Comparison of ENCODE assay signal across 25 cellular contexts in the genomic region with DNA sequence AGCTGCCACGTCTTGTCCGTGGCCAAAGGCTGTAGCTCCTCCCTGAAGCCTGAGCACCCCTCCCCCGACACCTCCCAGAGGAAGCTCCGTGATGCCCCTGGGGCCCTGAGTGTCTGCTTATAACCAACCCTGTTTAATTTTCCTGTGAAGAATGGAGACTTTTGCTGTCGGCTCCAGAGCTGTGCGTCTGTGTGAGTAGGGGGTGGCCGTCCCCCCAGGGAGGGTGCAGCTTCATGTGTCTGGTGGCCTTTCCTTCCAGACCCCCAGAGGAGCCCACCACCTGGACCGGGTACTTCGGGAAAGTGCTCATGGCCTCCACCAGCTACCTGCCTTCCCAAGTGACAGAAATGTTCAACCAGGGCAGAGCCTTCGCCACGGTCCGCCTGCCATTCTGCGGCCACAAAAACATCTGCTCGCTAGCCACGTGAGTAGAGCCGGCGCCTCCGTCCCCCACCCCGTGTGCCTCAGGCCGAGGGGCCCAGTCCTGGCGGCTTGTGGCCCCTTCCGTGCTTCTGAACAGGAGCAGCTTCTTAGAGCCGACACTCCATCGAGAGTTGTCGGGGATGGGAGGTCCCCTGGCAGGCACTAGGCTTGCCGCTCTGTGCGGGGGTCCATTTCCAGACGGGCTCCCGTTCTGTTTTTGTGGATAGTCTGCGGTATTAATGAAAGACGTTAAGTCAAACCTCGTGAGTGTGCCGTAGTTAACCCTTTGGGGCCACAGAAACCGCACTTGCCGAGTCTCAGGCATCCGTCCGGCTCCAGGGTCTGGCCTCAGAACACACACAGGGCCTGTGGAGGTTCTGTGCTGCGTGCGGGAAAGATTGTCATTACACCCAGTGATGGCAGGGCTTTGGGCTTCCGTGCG.
"Had no signal": no experiment of that assay in that cellular context is flagged by ENCODE, and none has a peak within 500 bp of the region (broad histone marks: within the 10 kb centered on the region; RNA-seq: fewer than 3 reads in every experiment).

No MANE protein-coding gene starts in this region.

- H3K4me1 Mint-ChIP-seq: brain had no signal

- DNase-seq: activated CD4-positive, alpha-beta T cell treated with anti-CD3 and anti-CD28 coated beads for 36 hours; activated CD4-positive, CD25-positive, alpha-beta regulatory T cell; activated naive CD4-positive, alpha-beta T cell; activated T-cell treated with anti-CD3 and anti-CD28 coated beads for 4 hours; activated T-cell treated with anti-CD3 and anti-CD28 coated beads, Interleukin-2, amount 50 U/mL, for 72 hours; cortex of kidney; effector memory CD8-positive, alpha-beta T cell; erythroblast; gastrocnemius medialis; glutamatergic neuron; islet precursor cell; left colon; mesendoderm; stimulated activated naive CD4-positive, alpha-beta T cell treated with Interleukin-2 at 50 U/mL for 16 hours; transverse colon; uterus had no signal

- H3K4me2 ChIP-seq: hepatocyte had no signal

- H2AFZ ChIP-seq: hepatocyte had no signal

- H3K4me3 Mint-ChIP-seq: activated CD4-positive, alpha-beta T cell treated with anti-CD3 and anti-CD28 coated beads for 36 hours; activated T-cell treated with anti-CD3 and anti-CD28 coated beads, Interleukin-2, amount 50 U/mL, for 72 hours; brain; effector memory CD8-positive, alpha-beta T cell; natural killer cell treated with Interleukin-12 subunit alpha and Interleukin-12 subunit beta and Interleukin-15 and Interleukin-18, amount 100 ng/mL, for 72 hours had no signal

- ATAC-seq: activated CD4-positive, alpha-beta T cell treated with anti-CD3 and anti-CD28 coated beads for 36 hours; activated naive CD4-positive, alpha-beta T cell treated with anti-CD3 and anti-CD28 coated beads, Interleukin-2, amount 50 U/mL, for 72 hours; activated T-cell treated with anti-CD3 and anti-CD28 coated beads, Interleukin-2, amount 50 U/mL, for 72 hours; effector memory CD8-positive, alpha-beta T cell; gastrocnemius medialis; left colon; natural killer cell treated with Interleukin-12 subunit alpha and Interleukin-12 subunit beta and Interleukin-15 and Interleukin-18, amount 100 ng/mL, for 72 hours; pancreas; psoas muscle had no signal

- H3K27ac Mint-ChIP-seq: activated CD4-positive, alpha-beta T cell treated with anti-CD3 and anti-CD28 coated beads for 36 hours; activated naive CD4-positive, alpha-beta T cell treated with anti-CD3 and anti-CD28 coated beads, Interleukin-2, amount 50 U/mL, for 72 hours; activated T-cell treated with anti-CD3 and anti-CD28 coated beads, Interleukin-2, amount 50 U/mL, for 72 hours; brain; natural killer cell treated with Interleukin-12 subunit alpha and Interleukin-12 subunit beta and Interleukin-15 and Interleukin-18, amount 100 ng/mL, for 72 hours had no signal

- H3K36me3 ChIP-seq: uterus had no signal

- H3K27me3 ChIP-seq: ascending aorta, cardiac muscle cell, gastrocnemius medialis, hepatocyte, pancreas, transverse colon, uterus had no signal

- H3K9me3 Mint-ChIP-seq: activated naive CD4-positive, alpha-beta T cell treated with anti-CD3 and anti-CD28 coated beads, Interleukin-2, amount 50 U/mL, for 72 hours; activated T-cell treated with anti-CD3 and anti-CD28 coated beads, Interleukin-2, amount 50 U/mL, for 72 hours; brain; effector memory CD8-positive, alpha-beta T cell; natural killer cell treated with Interleukin-12 subunit alpha and Interleukin-12 subunit beta and Interleukin-15 and Interleukin-18, amount 100 ng/mL, for 72 hours had no signal

- H3K4me3 ChIP-seq: ascending aorta, cardiac muscle cell, gastrocnemius medialis, hepatocyte, lung, pancreas, psoas muscle, transverse colon, uterus had no signal

- H3K27me3 Mint-ChIP-seq: activated CD4-positive, alpha-beta T cell treated with anti-CD3 and anti-CD28 coated beads for 36 hours; brain; effector memory CD8-positive, alpha-beta T cell; natural killer cell treated with Interleukin-12 subunit alpha and Interleukin-12 subunit beta and Interleukin-15 and Interleukin-18, amount 100 ng/mL, for 72 hours had no signal

- H3K9me3 ChIP-seq: ascending aorta, gastrocnemius medialis, pancreas, psoas muscle, transverse colon, uterus had no signal

- H3K4me1 ChIP-seq: ascending aorta, gastrocnemius medialis, pancreas, psoas muscle, uterus had no signal

- H3K27ac ChIP-seq: ascending aorta, cardiac muscle cell, gastrocnemius medialis, hepatocyte, pancreas, psoas muscle, transverse colon, uterus had no signal
